In the genomic region with DNA sequence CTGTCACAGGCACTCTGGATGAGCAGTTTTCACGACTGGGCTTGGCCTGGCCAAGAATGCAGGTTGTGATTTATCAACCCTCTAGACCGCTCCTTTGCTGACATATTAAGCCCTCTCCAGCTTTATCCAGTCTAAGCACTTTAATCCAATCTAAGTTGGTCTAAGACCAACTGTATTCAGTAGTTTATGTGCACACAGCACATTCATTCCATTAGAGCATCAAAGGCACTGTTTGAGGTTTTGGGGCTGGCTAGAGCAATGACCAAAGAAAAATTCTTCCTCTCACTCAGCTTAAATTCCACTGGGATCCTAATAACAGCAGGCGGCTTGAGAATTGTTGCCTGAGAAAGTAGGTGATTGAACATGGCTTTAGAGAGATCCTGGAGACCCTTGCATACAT, we compare ENCODE assay signal across 20 cellular contexts.
"Had no signal": no experiment of that assay in that cellular context is flagged by ENCODE, and none has a peak within 500 bp of the region (broad histone marks: within the 10 kb centered on the region; RNA-seq: fewer than 3 reads in every experiment).

No MANE protein-coding gene starts in this region.

- H3K4me3 ChIP-seq: MG63, SJSA1, SK-N-MC had no signal

- H3K27me3 ChIP-seq: MG63, SJSA1 had no signal

- H3K9me3 ChIP-seq: MG63, SJSA1 had no signal

- H3K27ac ChIP-seq: SJSA1, SK-N-MC had no signal

- H3K4me1 ChIP-seq: SJSA1 had no signal

- DNase-seq: IMR-90, Karpas-422, KG1, MG63, NCI-H1092, NCI-H1105 treated with DMSO at 0.1 percent for 48 hours, NCI-H1436 treated with DMSO at 0.1 percent for 48 hours, NCI-H1694, NCI-H187 treated with DMSO at 0.1 percent for 48 hours, NCI-H2029 treated with DMSO at 0.1 percent for 48 hours, NCI-H2107, NCI-H2227 treated with DMSO at 0.1 percent for 48 hours, NCI-H524 treated with DMSO at 0.1 percent for 48 hours, NCI-H69, Right ventricle myocardium superior, RPMI8226, SIG-M5 had no signal

- ATAC-seq: HepG2 had no signal
